Comparison of ENCODE assay signal across 32 cellular contexts in genomic region chr11:68692115-68692514, GRCh38. TPM values are rescaled to one million over a fixed set of nuclear protein-coding genes. Genes with fewer than 3 reads are reported as not detected.
"Had no signal": no experiment of that assay in that cellular context is flagged by ENCODE, and none has a peak within 500 bp of the region (broad histone marks: within the 10 kb centered on the region; RNA-seq: fewer than 3 reads in every experiment).

No MANE protein-coding gene starts in this region.

- H3K4me3 ChIP-seq: esophagus muscularis mucosa, heart right ventricle, lower lobe of right lung, mucosa of descending colon, psoas muscle, suprapubic skin, transverse colon, upper lobe of right lung, uterus had no signal

- H3K36me3 Mint-ChIP-seq: mesothelial cell of epicardium; natural killer cell treated with Interleukin-12 subunit alpha and Interleukin-12 subunit beta and Interleukin-15 and Interleukin-18, amount 100 ng/mL, for 72 hours had no signal

- H3K27me3 ChIP-seq: upper lobe of right lung, uterus had no signal

- H3K27ac Mint-ChIP-seq: dendritic cell treated with granulocyte-macrophage colony-stimulating factor and Interleukin-4, amounts not matched to agents 40 ng/mL and 50 ng/mL, for 4 days; mesothelial cell of epicardium; stimulated activated naive CD8-positive, alpha-beta T cell treated with anti-CD3 and anti-CD28 coated beads, Interleukin-15, amount 100 ng/mL, for 72 hours had no signal

- H3K9me3 ChIP-seq: lower lobe of right lung, mucosa of descending colon, psoas muscle, suprapubic skin, transverse colon, upper lobe of right lung had no signal

- ATAC-seq: foreskin keratinocyte; left colon; left ventricle myocardium superior; mucosa of descending colon; psoas muscle; right cardiac atrium; stimulated activated naive CD8-positive, alpha-beta T cell treated with anti-CD3 and anti-CD28 coated beads, Interleukin-15, amount 100 ng/mL, for 72 hours had no signal

- H3K4me1 ChIP-seq: esophagus muscularis mucosa, foreskin keratinocyte, heart right ventricle, lower lobe of right lung, psoas muscle, suprapubic skin, transverse colon, upper lobe of right lung, uterus had no signal

- H3K27ac ChIP-seq: esophagus muscularis mucosa, foreskin keratinocyte, heart right ventricle, lower lobe of right lung, psoas muscle, suprapubic skin, transverse colon, upper lobe of right lung, uterus had no signal

- H3K36me3 ChIP-seq: esophagus muscularis mucosa, heart right ventricle, lower lobe of right lung, suprapubic skin, transverse colon, upper lobe of right lung, uterus had no signal

- DNase-seq: effector CD8-positive, alpha-beta T cell; foreskin keratinocyte; glutamatergic neuron; heart right ventricle; hippocampal formation; kidney glomerular epithelial cell; left colon; left ventricle myocardium superior; lower lobe of right lung; mucosa of descending colon; naive B cell; psoas muscle; right cardiac atrium; small intestine; stimulated activated CD4-positive, alpha-beta T cell treated with anti-CD3 and anti-CD28 coated beads, Interleukin-12 subunit alpha, Interleukin-12 subunit beta, amount 100 ng/mL, for 4 hours; stimulated activated CD4-positive, alpha-beta T cell treated with anti-CD3 and anti-CD28 coated beads, Interleukin-1b, Interleukin-23, amount 100 ng/mL, for 48 hours; stimulated activated CD4-positive, alpha-beta T cell treated with anti-CD3 and anti-CD28 coated beads, Interleukin-4, amount 100 ng/mL, for 1 hour; stimulated activated CD8-positive, alpha-beta memory T cell treated with anti-CD3 and anti-CD28 coated beads, Interleukin-4, amount 100 ng/mL, for 48 hours; stimulated activated naive CD4-positive, alpha-beta T cell; stimulated activated naive CD8-positive, alpha-beta T cell treated with anti-CD3 and anti-CD28 coated beads, Interleukin-15, amount 100 ng/mL, for 72 hours; transverse colon; upper lobe of right lung; uterus had no signal

- H3K4me3 Mint-ChIP-seq: dendritic cell treated with granulocyte-macrophage colony-stimulating factor and Interleukin-4, amounts not matched to agents 40 ng/mL and 50 ng/mL, for 4 days; mesothelial cell of epicardium; naive B cell; natural killer cell treated with Interleukin-12 subunit alpha and Interleukin-12 subunit beta and Interleukin-15 and Interleukin-18, amount 100 ng/mL, for 72 hours; neural crest cell; stimulated activated naive CD8-positive, alpha-beta T cell treated with anti-CD3 and anti-CD28 coated beads, Interleukin-15, amount 100 ng/mL, for 72 hours had no signal

- H3K4me1 Mint-ChIP-seq: naive B cell, neural crest cell had no signal

RNA-seq across cellular contexts. Expression of gene GAL, which starts 7.8 kb away (rescaled TPM):
- total RNA-seq: cerebellum, left ventricle myocardium superior, lower lobe of right lung, osteocyte, renal cortical epithelial cell, right cardiac atrium, upper lobe of right lung had no signal
